ENCODE assay signal across 8 cellular contexts in genomic region chr1:20660363-20661234, GRCh38.
DNase-seq lines count a peak whose midpoint lies in the region; ATAC-seq and TF ChIP-seq lines count a peak whose summit lies in the region.

No MANE protein-coding gene starts in this region.

- no peak overlapping the region for H3K27ac ChIP-seq in iPS-18a (ENCODE audit: low read length)

- peak; percentile 1 for ATAC-seq in HG03196 (IDR thresholded peaks at IDR 0.05; ENCODE audit: unreplicated experiment)
- ATAC-seq in stimulated activated naive B cell treated with anti-CD40 and anti-IgM and Interleukin-4, amounts not matched to agents 10 μg/mL and 1 μg/mL and 100 μg/mL, for 72 hours (replicated peaks): peak; percentile 24 to 26
- no peak for ATAC-seq in HG03108 (IDR thresholded peaks at IDR 0.05; ENCODE audit: unreplicated experiment)

- H3K9me3 Mint-ChIP-seq in activated naive CD4-positive, alpha-beta T cell treated with anti-CD3 and anti-CD28 coated beads, Interleukin-2, amount 50 U/mL, for 24 hours: no peaks in the 10 kb centered on the region
- no peaks in the 10 kb centered on the region for H3K9me3 Mint-ChIP-seq in stimulated activated naive B cell treated with anti-CD40 and anti-IgM and Interleukin-4, amounts not matched to agents 10 μg/mL and 1 μg/mL and 100 μg/mL, for 72 hours

- peak overlapping the region; percentile 96 for H3K4me3 Mint-ChIP-seq in activated naive CD4-positive, alpha-beta T cell treated with anti-CD3 and anti-CD28 coated beads, Interleukin-2, amount 50 U/mL, for 24 hours
- H3K4me3 Mint-ChIP-seq in stimulated activated naive B cell treated with anti-CD40 and anti-IgM and Interleukin-4, amounts not matched to agents 10 μg/mL and 1 μg/mL and 100 μg/mL, for 72 hours: peak overlapping the region; percentile 96 to 98

- peaks cover 46% of the 10 kb centered on the region for H3K4me1 Mint-ChIP-seq in activated naive CD4-positive, alpha-beta T cell treated with anti-CD3 and anti-CD28 coated beads, Interleukin-2, amount 50 U/mL, for 24 hours
- H3K4me1 Mint-ChIP-seq in stimulated activated naive B cell treated with anti-CD40 and anti-IgM and Interleukin-4, amounts not matched to agents 10 μg/mL and 1 μg/mL and 100 μg/mL, for 72 hours: peaks cover 30 to 46% of the 10 kb centered on the region in 2 donors

- H3K36me3 ChIP-seq in iPS-18a (ENCODE audit: control insufficient read depth, low read depth, low read length): peaks cover 29% of the 10 kb centered on the region

- peaks cover 3% of the 10 kb centered on the region for H3K36me3 Mint-ChIP-seq in activated naive CD4-positive, alpha-beta T cell treated with anti-CD3 and anti-CD28 coated beads, Interleukin-2, amount 50 U/mL, for 24 hours
- peaks cover 30 to 36% of the 10 kb centered on the region in 2 donors for H3K36me3 Mint-ChIP-seq in stimulated activated naive B cell treated with anti-CD40 and anti-IgM and Interleukin-4, amounts not matched to agents 10 μg/mL and 1 μg/mL and 100 μg/mL, for 72 hours

- peak overlapping the region; percentile 81 for H3K9ac ChIP-seq in iPS-18a (ENCODE audit: low read length)

- no peaks in the 10 kb centered on the region for H3K27me3 Mint-ChIP-seq in activated naive CD4-positive, alpha-beta T cell treated with anti-CD3 and anti-CD28 coated beads, Interleukin-2, amount 50 U/mL, for 24 hours
- no peaks in the 10 kb centered on the region for H3K27me3 Mint-ChIP-seq in stimulated activated naive B cell treated with anti-CD40 and anti-IgM and Interleukin-4, amounts not matched to agents 10 μg/mL and 1 μg/mL and 100 μg/mL, for 72 hours

- peaks cover 7% of the 10 kb centered on the region for H3K4me1 ChIP-seq in iPS-18a (ENCODE audit: control insufficient read depth, low read depth, low read length)

- H3K27ac Mint-ChIP-seq in activated naive CD4-positive, alpha-beta T cell treated with anti-CD3 and anti-CD28 coated beads, Interleukin-2, amount 50 U/mL, for 24 hours: peak overlapping the region; percentile 98
- peak overlapping the region; percentile 100 for H3K27ac Mint-ChIP-seq in stimulated activated naive B cell treated with anti-CD40 and anti-IgM and Interleukin-4, amounts not matched to agents 10 μg/mL and 1 μg/mL and 100 μg/mL, for 72 hours

- H3K4me3 ChIP-seq in GM12865 (ENCODE audit: low read depth, low read length) (peak overlapping the region; percentile 85), iPS-18a (ENCODE audit: low read length) (peak overlapping the region; percentile 96)

- TF ChIP-seq CTCF in GM12865 (IDR thresholded peaks at IDR 0.05; ENCODE audit: insufficient read depth, low read depth, low read length, missing control alignments): no peak

- H3K27me3 ChIP-seq in iPS-18a (ENCODE audit: control insufficient read depth, insufficient read depth, low read length): no peaks in the 10 kb centered on the region

- DNase-seq in GM12865 (ENCODE audit: low read depth) (peak; percentile 44), anterior cingulate cortex (lab: John Stamatoyannopoulos, UW) (no peak), SKM-1 treated with dmso at 0.1 percent for 144 hours (lab: John Stamatoyannopoulos, UW; ENCODE audit: unreplicated experiment) (no peak)
- peak; percentile 16 for DNase-seq in stimulated activated naive B cell treated with anti-CD40 and anti-IgM and Interleukin-4, amounts not matched to agents 10 μg/mL and 1 μg/mL and 100 μg/mL, for 72 hours

- H3K9me3 ChIP-seq in iPS-18a (ENCODE audit: control insufficient read depth, low read depth, low read length): no peaks in the 10 kb centered on the region

Comparison
In these comparisons a context has a peak if more than half of its experiments do, and no peak if none do; other contexts are left out.
1. DNase-seq: peak in GM12865 (single experiment) and stimulated activated naive B cell treated with anti-CD40 and anti-IgM and Interleukin-4, amounts not matched to agents 10 μg/mL and 1 μg/mL and 100 μg/mL, for 72 hours (single experiment); none in anterior cingulate cortex (0 of 58) and SKM-1 treated with dmso at 0.1 percent for 144 hours (single experiment).